ENCODE assay signal across 8 cellular contexts in the genomic region with DNA sequence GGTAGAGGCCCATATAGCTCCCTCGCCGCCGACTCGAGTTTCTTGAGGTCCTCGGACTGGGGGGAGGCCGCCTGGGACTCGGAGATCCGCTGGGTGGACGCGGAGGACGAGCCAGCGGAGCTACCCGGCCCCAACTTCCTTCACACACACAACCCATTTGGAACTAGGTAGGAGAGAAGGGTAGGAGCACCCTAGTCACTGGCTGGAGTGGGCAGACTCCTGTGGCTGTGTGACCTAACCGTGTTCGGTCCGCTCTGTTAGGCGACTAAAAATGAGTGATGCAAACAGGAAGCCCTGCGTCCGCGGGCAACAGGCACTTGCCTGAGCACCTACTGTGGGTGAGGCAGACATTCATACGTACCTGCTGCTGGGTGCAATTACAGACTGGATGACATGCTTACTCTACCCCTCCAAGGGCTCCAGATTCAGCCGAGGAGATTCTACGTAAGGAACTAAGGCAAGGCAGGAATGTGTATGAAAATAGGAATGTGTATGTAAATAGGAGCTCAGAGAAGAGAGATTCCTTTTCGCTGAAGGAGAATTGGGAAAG. TPM values are rescaled to one million over a fixed set of nuclear protein-coding genes. Genes with fewer than 3 reads are reported as not detected.
DNase-seq lines count a peak whose midpoint lies in the region; ATAC-seq and TF ChIP-seq lines count a peak whose summit lies in the region.

No MANE protein-coding gene starts in this region.

- DNase-seq in EL: peak; percentile 67
- DNase-seq in Jurkat, Clone E6-1 (ENCODE audit: low read depth, low spot score): peak; percentile 41
- DNase-seq in T-helper 9 cell: peak; percentile 35
- peak; percentile 66 for DNase-seq in choroid plexus epithelial cell (ENCODE audit: low read depth)
- DNase-seq in stimulated activated naive CD4-positive, alpha-beta T cell treated with Interleukin-2 at 50 U/mL for 16 hours (lab: John Stamatoyannopoulos, UW): peak; percentile 69
- no peak for DNase-seq in sciatic nerve (ENCODE audit: low spot score)

- no peak for TF ChIP-seq CTCF in choroid plexus epithelial cell (conservative IDR thresholded peaks at IDR 0.05; ENCODE audit: low read depth, low read length)

- peaks cover 9% of the 10 kb centered on the region for H3K4me1 ChIP-seq in mesodermal cell (ENCODE audit: control insufficient read depth, insufficient read depth, low read length, poor library complexity, severe bottlenecking)

- H3K9me3 ChIP-seq in mesodermal cell (ENCODE audit: control insufficient read depth, low read length): no peaks in the 10 kb centered on the region

- no peaks in the 10 kb centered on the region for H3K36me3 ChIP-seq in mesodermal cell (ENCODE audit: control insufficient read depth, insufficient read depth, low read length)

- ATAC-seq in sciatic nerve (no peak), HG03439 (IDR thresholded peaks at IDR 0.05; ENCODE audit: unreplicated experiment) (no peak)

- H3K27ac ChIP-seq in mesodermal cell (ENCODE audit: low read depth, low read length, severe bottlenecking): peak overlapping the region; percentile 89

- intact Hi-C loops in sciatic nerve (cut with DNase I): no loop called here

- 6% methylated on average over 13 to 15 of the region's 24 CpGs for WGBS in mesodermal cell (ENCODE audit: insufficient coverage in 2 of 2), 2 experiments

- peak overlapping the region; percentile 89 for H3K4me3 ChIP-seq in Jurkat, Clone E6-1 (ENCODE audit: low read length)
- H3K4me3 ChIP-seq in choroid plexus epithelial cell (ENCODE audit: low read depth, low read length) (peak overlapping the region; percentile 86), mesodermal cell (ENCODE audit: extremely low read depth, insufficient read depth, low read length, poor library complexity, severe bottlenecking) (peak overlapping the region; percentile 98)

RNA-seq across cellular contexts. Expression of gene SIN3A, which starts 4.6 kb away (rescaled TPM):
- polyA plus RNA-seq in Jurkat, Clone E6-1 (2012; ENCODE audit: insufficient read depth, insufficient read length): 52.0 TPM
- polyA plus RNA-seq in mesodermal cell (2013, experiment 1 of 2): 56.6 TPM
- polyA plus RNA-seq in mesodermal cell (2013, experiment 2 of 2): 45.0 TPM
- 73.6 TPM for total RNA-seq in sciatic nerve
